3 cellular contexts compared by ENCODE assay signal in the genomic region with DNA sequence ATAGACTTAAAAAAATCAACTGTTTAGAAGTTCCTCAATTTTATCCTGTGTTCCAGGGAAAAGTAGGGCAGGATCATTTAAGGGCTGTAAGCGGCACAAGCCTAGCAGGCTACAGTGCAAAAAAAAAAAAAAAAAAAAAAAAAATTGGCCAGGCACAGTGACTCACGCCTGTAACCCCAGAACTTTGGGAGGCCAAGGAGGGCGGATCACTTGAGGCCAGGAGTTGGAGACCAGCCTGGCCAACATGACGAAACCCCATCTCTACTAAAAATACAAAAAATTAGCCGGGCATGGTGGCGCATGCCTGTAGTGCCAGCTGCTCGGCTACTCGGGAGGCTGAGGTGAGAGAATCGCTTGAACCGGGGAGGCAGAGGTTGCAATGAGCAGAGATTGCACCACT. TPM values are rescaled to one million over a fixed set of nuclear protein-coding genes. Genes with fewer than 3 reads are reported as not detected.
"Had no signal": no experiment of that assay in that cellular context is flagged by ENCODE, and none has a peak within 500 bp of the region (broad histone marks: within the 10 kb centered on the region; RNA-seq: fewer than 3 reads in every experiment).

No MANE protein-coding gene starts in this region.

RNA-seq across cellular contexts. Expression of a gene that starts 28.1 kb away (rescaled TPM):
- total RNA-seq: OCI-LY7, PC-3, Right ventricle myocardium inferior had no signal
